ENCODE assay signal across 8 cellular contexts in the genomic region with DNA sequence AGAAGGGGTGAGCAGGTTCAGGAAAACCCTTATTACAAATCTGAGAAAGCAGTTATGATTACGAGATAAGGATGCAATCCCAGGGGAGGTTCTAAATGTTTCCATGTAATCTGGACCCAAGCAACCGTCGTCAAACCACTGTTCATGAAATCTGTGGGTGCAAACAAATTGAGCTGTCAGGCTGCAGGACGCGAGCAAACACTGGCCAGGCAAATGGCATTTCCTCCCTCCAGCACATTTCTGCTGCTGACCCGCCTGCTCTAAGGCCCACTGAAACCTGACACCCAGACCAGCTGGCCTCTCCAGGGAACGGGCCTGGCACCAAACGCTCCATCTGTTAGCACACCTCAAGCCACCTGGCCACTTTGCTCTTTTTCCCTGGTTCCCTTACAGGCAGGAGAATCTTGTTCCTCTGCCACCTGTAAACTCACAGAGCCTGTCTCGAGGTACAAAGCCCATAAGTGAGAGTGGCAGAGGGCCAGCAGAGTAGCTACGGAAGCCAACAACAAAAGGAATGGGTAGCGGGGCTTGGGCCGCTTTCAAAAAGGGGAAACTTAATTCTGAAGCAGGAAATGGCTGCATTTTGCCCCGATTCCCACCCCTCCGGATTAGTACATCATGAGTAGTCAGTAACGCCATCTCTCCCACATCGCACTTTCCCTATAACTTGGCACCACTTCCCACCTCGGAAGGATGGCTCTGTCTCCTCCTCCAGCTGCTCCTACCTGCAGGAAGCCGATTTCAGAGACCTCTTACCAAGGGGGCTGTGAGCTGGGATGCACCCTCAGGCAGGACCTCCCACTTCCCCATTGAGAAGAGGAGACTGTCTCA. TPM values are rescaled to one million over a fixed set of nuclear protein-coding genes. Genes with fewer than 3 reads are reported as not detected.
DNase-seq lines count a peak whose midpoint lies in the region; ATAC-seq, FAIRE-seq and TF ChIP-seq lines count a peak whose summit lies in the region.

No MANE protein-coding gene starts in this region.

- no peaks in the 10 kb centered on the region for H3K9me3 Mint-ChIP-seq in activated CD4-positive, alpha-beta memory T cell treated with anti-CD3 and anti-CD28 coated beads for 36 hours
- no peaks in the 10 kb centered on the region for H3K9me3 Mint-ChIP-seq in activated CD4-positive, alpha-beta T cell treated with anti-CD3 and anti-CD28 coated beads for 36 hours (ENCODE audit: low read depth)

- no peak for FAIRE-seq in frontal cortex (lab: Jason Lieb, UNC)

- POLR2A ChIA-PET in activated CD4-positive, alpha-beta memory T cell treated with anti-CD3 and anti-CD28 coated beads for 36 hours (lab: Charles Lee): no interaction called here
- POLR2A ChIA-PET in activated CD4-positive, alpha-beta T cell treated with anti-CD3 and anti-CD28 coated beads for 36 hours (lab: Charles Lee): no interaction called here

- no peak overlapping the region for H3K27ac Mint-ChIP-seq in activated CD4-positive, alpha-beta memory T cell treated with anti-CD3 and anti-CD28 coated beads for 36 hours
- no peak overlapping the region for H3K27ac Mint-ChIP-seq in activated CD4-positive, alpha-beta T cell treated with anti-CD3 and anti-CD28 coated beads for 36 hours

- H3K4me3 Mint-ChIP-seq in activated CD4-positive, alpha-beta memory T cell treated with anti-CD3 and anti-CD28 coated beads for 36 hours: no peak overlapping the region
- H3K4me3 Mint-ChIP-seq in activated CD4-positive, alpha-beta T cell treated with anti-CD3 and anti-CD28 coated beads for 36 hours: no peak overlapping the region

- H3K4me1 Mint-ChIP-seq in activated CD4-positive, alpha-beta memory T cell treated with anti-CD3 and anti-CD28 coated beads for 36 hours (ENCODE audit: low read depth): peaks cover 16% of the 10 kb centered on the region
- peaks cover 15% of the 10 kb centered on the region for H3K4me1 Mint-ChIP-seq in activated CD4-positive, alpha-beta T cell treated with anti-CD3 and anti-CD28 coated beads for 36 hours

- no peaks in the 10 kb centered on the region for H3K27me3 ChIP-seq in right lobe of liver

- peaks cover 24% of the 10 kb centered on the region for H3K27me3 Mint-ChIP-seq in activated CD4-positive, alpha-beta memory T cell treated with anti-CD3 and anti-CD28 coated beads for 36 hours
- H3K27me3 Mint-ChIP-seq in activated CD4-positive, alpha-beta T cell treated with anti-CD3 and anti-CD28 coated beads for 36 hours: peaks cover 8% of the 10 kb centered on the region

- intact Hi-C loops in right lobe of liver (cut with DNase I): no loop called here
- intact Hi-C loops in activated CD4-positive, alpha-beta memory T cell treated with anti-CD3 and anti-CD28 coated beads for 36 hours (cut with micrococcal nuclease): no loop called here
- intact Hi-C loops in activated CD4-positive, alpha-beta T cell treated with anti-CD3 and anti-CD28 coated beads for 36 hours (cut with DNase I, micrococcal nuclease): no loop called here

- H3K4me1 ChIP-seq in right lobe of liver: no peaks in the 10 kb centered on the region

- CTCF ChIA-PET in activated CD4-positive, alpha-beta memory T cell treated with anti-CD3 and anti-CD28 coated beads for 36 hours (lab: Charles Lee): no interaction called here
- CTCF ChIA-PET in activated CD4-positive, alpha-beta T cell treated with anti-CD3 and anti-CD28 coated beads for 36 hours (lab: Charles Lee): interaction anchor here (0.6 kb wide), 1 partner anchor 19 kb away, joined by 3 read pairs; no protein-coding TSS in a partner anchor

- DNase-seq in H4 (ENCODE audit: low spot score): peak; percentile 76
- peak; percentile 97 for DNase-seq in NCI-H2196 (lab: John Stamatoyannopoulos, UW; ENCODE audit: unreplicated experiment)
- peak; percentile 86 to 90 for DNase-seq in cardiac fibroblast (ENCODE audit: low read depth in 2 of 2)
- peak in 1 of 3 donors; percentile 50 for DNase-seq in right lobe of liver
- DNase-seq in activated CD4-positive, alpha-beta memory T cell treated with anti-CD3 and anti-CD28 coated beads for 36 hours: no peak
- DNase-seq in frontal cortex (ENCODE audit: low spot score in 2 of 2): no peak
- DNase-seq in activated CD4-positive, alpha-beta T cell treated with anti-CD3 and anti-CD28 coated beads for 36 hours: no peak
- no peak for DNase-seq in stimulated activated CD4-positive, alpha-beta T cell treated with anti-CD3 and anti-CD28 coated beads, Interleukin-4, amount 100 ng/mL, for 4 hours

- TF ChIP-seq CTCF in cardiac fibroblast (IDR thresholded peaks at IDR 0.05; ENCODE audit: low read depth, low read length): no peak
- TF ChIP-seq CTCF in right lobe of liver (IDR thresholded peaks at IDR 0.05): no peak

- no peak overlapping the region for H3K27ac ChIP-seq in right lobe of liver

- no peaks in the 10 kb centered on the region for H3K36me3 Mint-ChIP-seq in activated CD4-positive, alpha-beta memory T cell treated with anti-CD3 and anti-CD28 coated beads for 36 hours
- H3K36me3 Mint-ChIP-seq in activated CD4-positive, alpha-beta T cell treated with anti-CD3 and anti-CD28 coated beads for 36 hours (ENCODE audit: low read depth): no peaks in the 10 kb centered on the region

- WGBS in right lobe of liver (ENCODE audit: insufficient coverage, low coverage, low lambda C conversion rate, missing lambda C conversion rate): 16% methylated on average over 17 of the region's 18 CpGs

- H3K9me3 ChIP-seq in right lobe of liver: no peaks in the 10 kb centered on the region

- H3K4me3 ChIP-seq in cardiac fibroblast (replicated peaks in 1 of 2; ENCODE audit: low read depth in 2 of 2, low read length in 2 of 2) (peak overlapping the region in 1 of 2 donors; percentile 3), right lobe of liver (no peak overlapping the region)

- ATAC-seq in right lobe of liver: peak; percentile 33 to 51 (median 45)
- no peak for ATAC-seq in activated CD4-positive, alpha-beta T cell treated with anti-CD3 and anti-CD28 coated beads for 36 hours

- no peaks in the 10 kb centered on the region for H3K36me3 ChIP-seq in right lobe of liver

- TF ChIP-seq POLR2A in right lobe of liver (IDR thresholded peaks at IDR 0.05): no peak

RNA-seq across cellular contexts. Expression of a gene that starts 26.4 kb away (rescaled TPM):
- 0.08 TPM in 1 of 2 replicates, not detected in the other for total RNA-seq in H4 (2014; rRNA removed; shearing (Covaris generic))
- under 1 TPM; 0.12 to 0.56 (median 0.32) TPM for total RNA-seq in right lobe of liver
- total RNA-seq in activated CD4-positive, alpha-beta memory T cell treated with anti-CD3 and anti-CD28 coated beads for 36 hours: under 1 TPM; 0.12 to 0.31 TPM
- 2.0 TPM for total RNA-seq in frontal cortex
- total RNA-seq in activated CD4-positive, alpha-beta T cell treated with anti-CD3 and anti-CD28 coated beads for 36 hours: under 1 TPM in 1 of 2 experiments, not detected in 1; 0.59 TPM

Comparison
In these comparisons a context has a peak if more than half of its experiments do, and no peak if none do; other contexts are left out.
1. DNase-seq: peak in H4 (single experiment), NCI-H2196 (single experiment) and cardiac fibroblast (2 of 2); none in activated CD4-positive, alpha-beta memory T cell treated with anti-CD3 and anti-CD28 coated beads for 36 hours (single experiment), frontal cortex (0 of 2), activated CD4-positive, alpha-beta T cell treated with anti-CD3 and anti-CD28 coated beads for 36 hours (single experiment) and stimulated activated CD4-positive, alpha-beta T cell treated with anti-CD3 and anti-CD28 coated beads, Interleukin-4, amount 100 ng/mL, for 4 hours (0 of 2).